ENCODE assay signal across 27 cellular contexts in the genomic region with DNA sequence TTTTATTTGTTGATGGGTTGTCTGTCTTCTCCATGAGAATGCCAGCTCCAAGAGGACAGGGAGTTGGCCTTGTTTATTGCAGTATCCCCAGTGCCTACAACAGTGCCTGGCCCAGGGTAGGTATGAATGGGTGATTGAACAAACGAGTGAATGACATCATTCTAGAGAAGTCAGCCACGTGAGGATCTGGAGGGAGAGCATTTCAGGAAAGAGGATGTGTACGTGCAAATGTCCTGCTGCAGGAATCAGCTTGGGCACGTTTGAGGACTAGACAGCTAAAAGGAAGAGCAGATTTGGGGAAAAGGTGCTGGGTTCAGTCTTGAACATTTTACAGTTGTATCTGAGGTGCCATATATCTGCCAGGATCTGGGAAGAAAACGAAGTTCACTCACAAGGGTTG.
"Had no signal": no experiment of that assay in that cellular context is flagged by ENCODE, and none has a peak within 500 bp of the region (broad histone marks: within the 10 kb centered on the region; RNA-seq: fewer than 3 reads in every experiment).

No MANE protein-coding gene starts in this region.

- H3K9ac ChIP-seq: neural progenitor cell had no signal

- H2AFZ ChIP-seq: neural progenitor cell had no signal

- H3K4me1 ChIP-seq: left lung, lower lobe of right lung, prostate gland, sigmoid colon, spleen, stomach, testis, thyroid gland, transverse colon, upper lobe of left lung, vagina had no signal

- H3K36me3 ChIP-seq: lower lobe of right lung, neural progenitor cell, ovary, prostate gland, sigmoid colon, thyroid gland, transverse colon, vagina had no signal

- H3K36me3 Mint-ChIP-seq: neural progenitor cell; stimulated activated effector memory CD8-positive, alpha-beta T cell treated with anti-CD3 and anti-CD28 coated beads, Interleukin-12 subunit alpha, Interleukin-12 subunit beta, amount 100 ng/mL, for 72 hours had no signal

- H3K4me2 ChIP-seq: neural progenitor cell had no signal

- H3K27me3 ChIP-seq: left lung, neural progenitor cell, ovary, sigmoid colon, spleen, stomach, testis, thyroid gland, transverse colon, upper lobe of left lung, vagina had no signal

- H3K4me3 ChIP-seq: left lung, lower lobe of right lung, neural progenitor cell, ovary, prostate gland, sigmoid colon, spleen, stomach, testis, thyroid gland, transverse colon, upper lobe of left lung, vagina had no signal

- H3K4me1 Mint-ChIP-seq: immature natural killer cell; naive thymus-derived CD8-positive, alpha-beta T cell; nephron had no signal

- H3K4me3 Mint-ChIP-seq: immature natural killer cell; naive thymus-derived CD8-positive, alpha-beta T cell; nephron; neural progenitor cell; stimulated activated effector memory CD8-positive, alpha-beta T cell treated with anti-CD3 and anti-CD28 coated beads, Interleukin-12 subunit alpha, Interleukin-12 subunit beta, amount 100 ng/mL, for 72 hours had no signal

- FAIRE-seq: islet of Langerhans, kidney, small intestine had no signal

- H3K9me3 Mint-ChIP-seq: immature natural killer cell; naive thymus-derived CD8-positive, alpha-beta T cell; nephron; neural progenitor cell; stimulated activated effector memory CD8-positive, alpha-beta T cell treated with anti-CD3 and anti-CD28 coated beads, Interleukin-12 subunit alpha, Interleukin-12 subunit beta, amount 100 ng/mL, for 72 hours had no signal

- H3K9me3 ChIP-seq: left lung, lower lobe of right lung, ovary, prostate gland, sigmoid colon, spleen, stomach, testis, thyroid gland, transverse colon, upper lobe of left lung, vagina had no signal

- DNase-seq: hippocampal formation; immature natural killer cell; kidney; left colon; left lung; lower lobe of right lung; mesenchymal stem cell; naive thymus-derived CD8-positive, alpha-beta T cell; ovary; retina; right cardiac atrium; sigmoid colon; small intestine; stimulated activated CD4-positive, alpha-beta T cell treated with anti-CD3 and anti-CD28 coated beads, Interleukin-4, amount 100 ng/mL, for 24 hours; stimulated activated naive CD8-positive, alpha-beta T cell treated with anti-CD3 and anti-CD28 coated beads, Interleukin-15, Interleukin-2, amounts not matched to agents 100 U/mL and 50 U/mL, for 24 hours; stomach; testis; thyroid gland; transverse colon; upper lobe of left lung had no signal

- H3K27ac ChIP-seq: left lung, lower lobe of right lung, neural progenitor cell, ovary, prostate gland, sigmoid colon, spleen, stomach, testis, thyroid gland, transverse colon, upper lobe of left lung, vagina had no signal

- H3K27ac Mint-ChIP-seq: immature natural killer cell; naive thymus-derived CD8-positive, alpha-beta T cell; nephron; neural progenitor cell; stimulated activated effector memory CD8-positive, alpha-beta T cell treated with anti-CD3 and anti-CD28 coated beads, Interleukin-12 subunit alpha, Interleukin-12 subunit beta, amount 100 ng/mL, for 72 hours had no signal
